In the genomic region with DNA sequence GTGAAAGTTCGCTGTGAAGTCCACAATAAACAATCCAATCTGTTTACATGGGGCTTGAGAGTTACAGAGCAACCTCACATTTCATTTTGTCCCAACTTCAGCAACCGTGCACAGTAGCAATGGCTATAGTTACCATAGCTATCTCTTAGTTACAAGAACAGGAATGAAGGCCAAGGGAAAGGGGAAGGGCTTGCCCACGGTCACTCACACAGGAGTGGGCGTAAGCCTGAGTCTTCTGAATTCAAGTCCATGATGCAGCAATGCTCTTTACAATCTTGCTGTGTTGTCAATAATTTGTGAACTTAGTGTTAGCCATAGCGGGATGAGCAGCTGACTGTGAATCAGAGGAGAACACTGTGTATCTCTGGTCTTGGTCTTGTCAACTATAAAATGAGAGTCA, we compare ENCODE assay signal across 15 cellular contexts.
"Had no signal": no experiment of that assay in that cellular context is flagged by ENCODE, and none has a peak within 500 bp of the region (broad histone marks: within the 10 kb centered on the region; RNA-seq: fewer than 3 reads in every experiment).

No MANE protein-coding gene starts in this region.

- H3K27ac ChIP-seq: adrenal gland, thoracic aorta had no signal

- H3K9me3 ChIP-seq: adrenal gland, SK-N-SH, thoracic aorta had no signal

- ATAC-seq: naive thymus-derived CD8-positive, alpha-beta T cell; T-cell had no signal

- H3K27me3 ChIP-seq: adrenal gland had no signal

- H3K4me1 ChIP-seq: adrenal gland had no signal

- H3K36me3 ChIP-seq: adrenal gland, thoracic aorta had no signal

- DNase-seq: activated CD4-positive, alpha-beta T cell treated with anti-CD3 and anti-CD28 coated beads, Interleukin-2, amount 50 U/mL, for 4 hours; activated CD4-positive, CD25-positive, alpha-beta regulatory T cell treated with anti-CD3 and anti-CD28 coated beads, Interleukin-2, amount 50 U/mL, for 72 hours; activated naive CD4-positive, alpha-beta T cell treated with anti-CD3 and anti-CD28 coated beads, Interleukin-2, amount 50 U/mL, for 16 hours; adrenal gland; cortex of kidney; effector CD4-positive, alpha-beta T cell; head of caudate nucleus; immature natural killer cell; naive thymus-derived CD8-positive, alpha-beta T cell; retina; SK-N-SH; stimulated activated CD4-positive, alpha-beta T cell treated with anti-CD3 and anti-CD28 coated beads, Interleukin-1b, Interleukin-23, amount 100 ng/mL, for 48 hours; T-cell; T-helper 9 cell had no signal

- H3K9ac ChIP-seq: SK-N-SH had no signal

- H3K4me2 ChIP-seq: SK-N-SH had no signal

- H3K4me3 ChIP-seq: adrenal gland, thoracic aorta had no signal
